Comparison of ENCODE assay signal across 12 cellular contexts in the genomic region with DNA sequence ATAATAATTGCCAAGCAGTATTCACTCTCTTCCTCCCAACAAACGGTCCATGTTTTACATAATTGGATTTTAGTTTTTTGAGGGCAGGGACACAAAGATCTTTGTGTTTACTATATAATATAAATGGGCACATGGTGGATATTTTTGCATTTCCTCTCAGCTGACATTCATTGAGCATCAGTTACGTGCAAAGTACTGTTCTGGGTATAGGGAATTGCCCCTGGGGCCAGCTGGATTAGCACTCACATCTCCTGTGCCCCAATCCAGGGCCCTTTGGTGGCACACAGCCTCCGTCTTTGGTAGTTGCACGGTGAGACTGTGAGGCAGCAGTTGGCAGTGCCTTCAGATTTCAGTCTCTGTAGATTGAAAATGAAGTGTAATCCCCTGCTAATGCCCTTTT. TPM values are rescaled to one million over a fixed set of nuclear protein-coding genes. Genes with fewer than 3 reads are reported as not detected.
DNase-seq lines count a peak whose midpoint lies in the region; ATAC-seq and TF ChIP-seq lines count a peak whose summit lies in the region.
"Had no signal": no experiment of that assay in that cellular context is flagged by ENCODE, and none has a peak within 500 bp of the region (broad histone marks: within the 10 kb centered on the region; RNA-seq: fewer than 3 reads in every experiment).

No MANE protein-coding gene starts in this region.

- TF ChIP-seq CTCF in left ventricle myocardium inferior (IDR thresholded peaks at IDR 0.05; ENCODE audit: borderline replicate concordance) (no peak), heart right ventricle (IDR thresholded peaks at IDR 0.05) (no peak)

- H3K27ac ChIP-seq in left ventricle myocardium inferior (replicated peaks) = peak overlapping the region; percentile 92
- peak overlapping the region in 1 of 10 donors; percentile 91 for H3K27ac ChIP-seq in heart right ventricle

- H3K4me3 ChIP-seq in left ventricle myocardium inferior (peak overlapping the region; percentile 96), heart right ventricle (peak overlapping the region in 4 of 10 donors; percentile 97 to 100 (median 98))

- H3K4me1 ChIP-seq in left ventricle myocardium inferior (peaks cover 25% of the 10 kb centered on the region), heart right ventricle (peaks cover 5 to 26% (median 17%) of the 10 kb centered on the region in 9 donors)

- peaks cover 17% of the 10 kb centered on the region for H3K36me3 Mint-ChIP-seq in activated CD4-positive, alpha-beta memory T cell treated with anti-CD3 and anti-CD28 coated beads, Interleukin-2, amount 10 ng/mL, durations not matched to agents 7 days and 5 days (ENCODE audit: low read depth)
- H3K36me3 Mint-ChIP-seq in immature natural killer cell = peaks cover 0 to 3% (median 0%) of the 10 kb centered on the region in 3 donors

- CTCF ChIA-PET in activated CD4-positive, alpha-beta memory T cell treated with anti-CD3 and anti-CD28 coated beads, Interleukin-2, amount 10 ng/mL, durations not matched to agents 7 days and 5 days (lab: Charles Lee) = interaction anchor here (1.2 to 5.5 kb wide), 5 partner anchors 9 to 216 kb away, joined by 3 to 30 read pairs (median 9); no protein-coding TSS in a partner anchor

- intact Hi-C loops in left ventricle myocardium inferior (cut with micrococcal nuclease) (no loop called here), heart right ventricle (cut with DNase I) (loop anchor here in 8 of 10 donors (5.0 to 10.0 kb wide), 2 partner anchors 201 to 204 kb away; no protein-coding TSS in a partner anchor)

- H3K36me3 ChIP-seq in left ventricle myocardium inferior (no peaks in the 10 kb centered on the region), heart right ventricle (peaks cover 0 to 4% (median 0%) of the 10 kb centered on the region in 9 donors)
- H3K36me3 ChIP-seq: ascending aorta, prostate gland had no signal

- no peak overlapping the region for H3K27ac Mint-ChIP-seq in activated CD4-positive, alpha-beta memory T cell treated with anti-CD3 and anti-CD28 coated beads, Interleukin-2, amount 10 ng/mL, durations not matched to agents 7 days and 5 days
- H3K27ac Mint-ChIP-seq in immature natural killer cell = peak overlapping the region; percentile 73 to 89 (median 82)

- H3K9me3 Mint-ChIP-seq in activated CD4-positive, alpha-beta memory T cell treated with anti-CD3 and anti-CD28 coated beads, Interleukin-2, amount 10 ng/mL, durations not matched to agents 7 days and 5 days = no peaks in the 10 kb centered on the region
- peaks cover 0 to 1% (median 0%) of the 10 kb centered on the region in 6 donors for H3K9me3 Mint-ChIP-seq in immature natural killer cell

- peak overlapping the region; percentile 84 for H3K4me3 Mint-ChIP-seq in activated CD4-positive, alpha-beta memory T cell treated with anti-CD3 and anti-CD28 coated beads, Interleukin-2, amount 10 ng/mL, durations not matched to agents 7 days and 5 days
- peak overlapping the region; percentile 78 to 84 (median 81) for H3K4me3 Mint-ChIP-seq in immature natural killer cell

- H3K4me1 Mint-ChIP-seq in activated CD4-positive, alpha-beta memory T cell treated with anti-CD3 and anti-CD28 coated beads, Interleukin-2, amount 10 ng/mL, durations not matched to agents 7 days and 5 days = peaks cover 31% of the 10 kb centered on the region
- H3K4me1 Mint-ChIP-seq in immature natural killer cell = peaks cover 53 to 70% of the 10 kb centered on the region in 2 donors

- 65 to 71% methylated on average over 4 of the region's 4 CpGs for WGBS in heart right ventricle, 2 donors

- ATAC-seq in heart right ventricle = no peak
- no peak for ATAC-seq in GM19328 (IDR thresholded peaks at IDR 0.05; ENCODE audit: unreplicated experiment)

- H3K27me3 ChIP-seq in left ventricle myocardium inferior (ENCODE audit: low read depth) = no peaks in the 10 kb centered on the region
- no peaks in the 10 kb centered on the region for H3K27me3 ChIP-seq in heart right ventricle
- H3K27me3 ChIP-seq: ascending aorta had no signal

- H3K9me3 ChIP-seq in left ventricle myocardium inferior (replicated peaks) (no peaks in the 10 kb centered on the region), heart right ventricle (no peaks in the 10 kb centered on the region)
- H3K9me3 ChIP-seq: ascending aorta, prostate gland had no signal

- DNase-seq in left ventricle myocardium inferior (no peak), heart right ventricle (no peak), immature natural killer cell (no peak), C1 segment of cervical spinal cord (lab: John Stamatoyannopoulos, UW) (no peak), NCI-H1694 treated with DMSO at 0.1 percent for 48 hours (lab: John Stamatoyannopoulos, UW) (no peak), DMS53 (lab: John Stamatoyannopoulos, UW) (no peak)
- no peak for DNase-seq in activated CD4-positive, alpha-beta memory T cell treated with anti-CD3 and anti-CD28 coated beads, Interleukin-2, amount 10 ng/mL, durations not matched to agents 7 days and 5 days
- DNase-seq: COR-L47, NCI-H2029 treated with DMSO at 0.1 percent for 48 hours had no signal

- peaks cover 18% of the 10 kb centered on the region for H3K27me3 Mint-ChIP-seq in activated CD4-positive, alpha-beta memory T cell treated with anti-CD3 and anti-CD28 coated beads, Interleukin-2, amount 10 ng/mL, durations not matched to agents 7 days and 5 days
- H3K27me3 Mint-ChIP-seq in immature natural killer cell (ENCODE audit: low read depth in 3 of 3) = peaks cover 3 to 12% (median 11%) of the 10 kb centered on the region in 3 donors

- POLR2A ChIA-PET in activated CD4-positive, alpha-beta memory T cell treated with anti-CD3 and anti-CD28 coated beads, Interleukin-2, amount 10 ng/mL, durations not matched to agents 7 days and 5 days (lab: Charles Lee) = interaction anchor here (1.3 to 2.0 kb wide), 2 partner anchors 9 to 220 kb away, joined by 4 to 14 read pairs; partner anchors contain the start of genes NCBP1 and TSTD2

RNA-seq across cellular contexts. Expression of gene TDRD7, which starts 1.6 kb away (rescaled TPM):
- total RNA-seq in left ventricle myocardium inferior (7.9 TPM), heart right ventricle (10 to 100 TPM in 1 of 10 donors, 1 to 10 TPM in 9; 7.1 to 12.8 (median 8.4) TPM)
- polyA plus RNA-seq in heart right ventricle (1 to 10 TPM; 4.0 to 4.7 TPM), immature natural killer cell (1 to 10 TPM; 6.9 to 9.4 (median 8.4) TPM)
- total RNA-seq in activated CD4-positive, alpha-beta memory T cell treated with anti-CD3 and anti-CD28 coated beads, Interleukin-2, amount 10 ng/mL, durations not matched to agents 7 days and 5 days = 10 to 100 TPM; 19.4 to 19.8 TPM
